8 cellular contexts compared by ENCODE assay signal in the genomic region with DNA sequence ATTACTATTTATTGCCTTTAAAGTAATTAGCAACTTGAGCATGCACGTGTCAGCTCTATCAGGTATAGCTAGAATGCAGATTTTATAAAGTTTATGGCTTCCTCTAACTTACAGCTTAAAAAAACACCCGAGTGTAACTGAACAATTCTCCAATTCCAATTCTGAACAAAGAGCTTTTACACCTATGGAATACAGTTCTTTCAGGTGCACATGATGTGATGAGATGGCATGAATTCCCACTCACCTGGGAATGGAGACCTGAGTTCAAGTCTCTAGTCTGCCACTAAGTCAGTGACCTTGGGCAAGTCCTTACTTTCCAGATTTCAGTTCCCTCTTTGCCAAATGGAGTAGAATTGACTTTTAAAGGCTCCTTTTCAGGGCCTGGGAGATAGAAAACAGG. TPM values are rescaled to one million over a fixed set of nuclear protein-coding genes. Genes with fewer than 3 reads are reported as not detected.
A peak's percentile ranks its signal among the peaks of the same experiment; 100 is the strongest.
DNase-seq lines count a peak whose midpoint lies in the region; ATAC-seq and TF ChIP-seq lines count a peak whose summit lies in the region.

No MANE protein-coding gene starts in this region.

- H3K27ac ChIP-seq in A673 (ENCODE audit: low read depth, low read length, poor library complexity, severe bottlenecking) (peak overlapping the region; percentile 97), HUES48 (ENCODE audit: low read depth, low read length) (no peak overlapping the region), mammary epithelial cell (ENCODE audit: insufficient read depth, low read depth, low read length) (peak overlapping the region; percentile 95)

- H3K9me3 ChIP-seq in A673 (ENCODE audit: low read depth, low read length, poor library complexity, severe bottlenecking) = no peaks in the 10 kb centered on the region
- no peaks in the 10 kb centered on the region for H3K9me3 ChIP-seq in HUES48 (ENCODE audit: control insufficient read depth, insufficient read depth, low read length)
- no peaks in the 10 kb centered on the region for H3K9me3 ChIP-seq in mammary epithelial cell (replicated peaks; ENCODE audit: insufficient read depth, low read length)

- CTCF ChIA-PET in A673 (lab: Charles Lee) (no interaction called here), mammary epithelial cell (lab: Charles Lee; ENCODE audit: low non-redundant PET) (interaction anchor here (0.7 kb wide), 1 partner anchor 237 kb away, joined by 3 read pairs; no protein-coding TSS in a partner anchor)

- H4K20me1 ChIP-seq in mammary epithelial cell (ENCODE audit: insufficient read depth, low read length) = peaks cover 13% of the 10 kb centered on the region

- peaks cover 68% of the 10 kb centered on the region for H3K79me2 ChIP-seq in mammary epithelial cell (ENCODE audit: insufficient read depth, low read length)

- POLR2A ChIA-PET in A673 (lab: Charles Lee; ENCODE audit: low non-redundant PET) = interaction anchor here (0.6 to 0.7 kb wide), 2 partner anchors 299 to 553 kb away, joined by 3 read pairs; no protein-coding TSS in a partner anchor

- no peak for TF ChIP-seq CTCF in A673 (conservative IDR thresholded peaks at IDR 0.05; ENCODE audit: low read depth, low read length)
- no peak for TF ChIP-seq CTCF in mammary epithelial cell (conservative IDR thresholded peaks at IDR 0.05 in 1 of 2, IDR thresholded peaks at IDR 0.05 in 1 of 2; ENCODE audit: extremely low read depth in 1 of 2, insufficient read depth in 1 of 2, low read depth in 1 of 2, low read length in 2 of 2)

- DNase-seq in A673 (ENCODE audit: low spot score) (no peak), mammary epithelial cell (peak; percentile 12), midbrain (lab: John Stamatoyannopoulos, UW) (peak; percentile 62), NCI-H2081 treated with DMSO at 0.1 percent for 48 hours (lab: John Stamatoyannopoulos, UW) (no peak), kidney glomerular epithelial cell (lab: John Stamatoyannopoulos, UW) (no peak)

- H3K4me3 ChIP-seq in A673 (ENCODE audit: low read depth, low read length, poor library complexity, severe bottlenecking) (peak overlapping the region; percentile 95), HUES48 (ENCODE audit: low read depth, low read length) (peak overlapping the region; percentile 79), mammary epithelial cell (replicated peaks in 1 of 3; ENCODE audit: insufficient read depth in 1 of 3, low read depth in 2 of 3, low read length in 3 of 3) (peak overlapping the region; percentile 85 to 97 (median 87))

- in situ Hi-C loops in mammary epithelial cell (cut with MboI; ENCODE audit: low sequenced_read_pairs in 2 of 2) = loop anchor here (5.0 to 10.0 kb wide), 2 partner anchors 212 to 229 kb away; no protein-coding TSS in a partner anchor

- intact Hi-C loops in A673 (cut with micrococcal nuclease; ENCODE audit: unreplicated experiment) (loop anchor here (2.0 to 5.0 kb wide), 2 partner anchors 230 to 819 kb away; no protein-coding TSS in a partner anchor), mammary epithelial cell (cut with micrococcal nuclease) (loop anchor here (2.0 to 5.0 kb wide), 3 partner anchors 164 to 459 kb away; no protein-coding TSS in a partner anchor)

- no peak for ATAC-seq in GM18909 (IDR thresholded peaks at IDR 0.05; ENCODE audit: poor library complexity, unreplicated experiment)
- ATAC-seq in HG03378 (IDR thresholded peaks at IDR 0.05; ENCODE audit: unreplicated experiment) = no peak

- no TSS peak for BruUV-seq in A673 (replicated peaks; lab: Mats Ljungman, UMichigan)
- BruUV-seq in mammary epithelial cell (replicated peaks; lab: Mats Ljungman, UMichigan) = no TSS peak

- H3K4me1 ChIP-seq in A673 (ENCODE audit: insufficient read depth, low read length, poor library complexity, severe bottlenecking) (peaks cover 27% of the 10 kb centered on the region), HUES48 (ENCODE audit: control insufficient read depth, insufficient read depth, low read length) (peaks cover 34% of the 10 kb centered on the region), mammary epithelial cell (ENCODE audit: insufficient read depth, low read length) (peaks cover 19% of the 10 kb centered on the region)

- peak overlapping the region; percentile 87 for H3K4me2 ChIP-seq in mammary epithelial cell (ENCODE audit: insufficient read depth, low read depth, low read length)

- dilution Hi-C loops in mammary epithelial cell (cut with HindIII; ENCODE audit: low sequenced_read_pairs) = no loop called here

- H3K36me3 ChIP-seq in A673 (ENCODE audit: insufficient read depth, low read length, poor library complexity, severe bottlenecking) (peaks cover 49% of the 10 kb centered on the region), HUES48 (ENCODE audit: control insufficient read depth, insufficient read depth, low read length) (peaks cover 54% of the 10 kb centered on the region), mammary epithelial cell (ENCODE audit: insufficient read depth, low read length) (peaks cover 12% of the 10 kb centered on the region)

- WGBS in mammary epithelial cell (ENCODE audit: low coverage, missing lambda C conversion rate) = 27% methylated on average over 2 of the region's 2 CpGs

- no peaks in the 10 kb centered on the region for H3K27me3 ChIP-seq in A673 (replicated peaks; ENCODE audit: insufficient read depth, low read depth, low read length, poor library complexity)
- no peaks in the 10 kb centered on the region for H3K27me3 ChIP-seq in HUES48 (ENCODE audit: control insufficient read depth, insufficient read depth, low read length)
- H3K27me3 ChIP-seq in mammary epithelial cell (ENCODE audit: insufficient read depth, low read length) = no peaks in the 10 kb centered on the region

- no peak overlapping the region for H2AFZ ChIP-seq in mammary epithelial cell (ENCODE audit: low read depth, low read length)

- H3K9ac ChIP-seq in HUES48 (ENCODE audit: low read depth, low read length) (peak overlapping the region; percentile 99), mammary epithelial cell (ENCODE audit: insufficient read depth, low read length) (peak overlapping the region; percentile 94)

RNA-seq across cellular contexts. Expression of gene ZFAND5, which starts 1.8 kb away (rescaled TPM):
- 169 and 194 TPM in 2 replicates for total RNA-seq in A673 (2021)
- total RNA-seq in mammary epithelial cell = 10 to 100 TPM; 88.6 to 92.5 TPM
- polyA plus RNA-seq in mammary epithelial cell = 37.3 TPM
- polyA minus RNA-seq in mammary epithelial cell = 122 TPM

Comparison
In these comparisons a context has a peak if more than half of its experiments do, and no peak if none do; other contexts are left out.
1. DNase-seq: peak in mammary epithelial cell (single experiment) and midbrain (single experiment); none in A673 (single experiment), NCI-H2081 treated with DMSO at 0.1 percent for 48 hours (single experiment) and kidney glomerular epithelial cell (single experiment).
2. Peak in every context shown above with its lines, with median percentiles within 50 percentile points of each other: H3K4me3 ChIP-seq.